8 cellular contexts compared by ENCODE assay signal in genomic region chr2:121897335-121897970, GRCh38.
DNase-seq lines count a peak whose midpoint lies in the region; ATAC-seq, FAIRE-seq and TF ChIP-seq lines count a peak whose summit lies in the region.

No MANE protein-coding gene starts in this region.

- no peak overlapping the region for H3K4me3 Mint-ChIP-seq in activated CD4-positive, alpha-beta T cell treated with anti-CD3 and anti-CD28 coated beads for 36 hours
- no peak overlapping the region for H3K4me3 Mint-ChIP-seq in naive thymus-derived CD8-positive, alpha-beta T cell

- peak; percentile 82 for TF ChIP-seq CTCF in OCI-LY7 (conservative IDR thresholded peaks at IDR 0.05; ENCODE audit: low read length)
- peak; percentile 55 for TF ChIP-seq CTCF in foreskin keratinocyte (conservative IDR thresholded peaks at IDR 0.05)
- no peak for TF ChIP-seq CTCF in kidney (IDR thresholded peaks at IDR 0.05; ENCODE audit: borderline replicate concordance, extremely low read depth, insufficient read depth)

- DNase-seq in activated CD4-positive, alpha-beta T cell treated with anti-CD3 and anti-CD28 coated beads for 36 hours, result peak; percentile 56
- DNase-seq in activated CD4-positive, alpha-beta T cell treated with anti-CD3 and anti-CD28 coated beads, Interleukin-2, amount 50 U/mL, for 1 hour, result no peak
- DNase-seq in OCI-LY7 (ENCODE audit: low spot score) (peak; percentile 56), foreskin keratinocyte (no peak), kidney (no peak)
- no peak for DNase-seq in naive thymus-derived CD8-positive, alpha-beta T cell

- H3K27ac ChIP-seq in OCI-LY7 (ENCODE audit: low read depth, low read length, poor library complexity, severe bottlenecking), result no peak overlapping the region
- H3K27ac ChIP-seq in foreskin keratinocyte, result no peak overlapping the region
- no peak overlapping the region for H3K27ac ChIP-seq in kidney (ENCODE audit: low read depth in 2 of 2, low read length in 2 of 2)

- no peaks in the 10 kb centered on the region for H3K27me3 Mint-ChIP-seq in activated CD4-positive, alpha-beta T cell treated with anti-CD3 and anti-CD28 coated beads for 36 hours
- peaks cover 0 to 9% (median 0%) of the 10 kb centered on the region in 5 donors for H3K27me3 Mint-ChIP-seq in naive thymus-derived CD8-positive, alpha-beta T cell

- CTCF ChIA-PET in activated CD4-positive, alpha-beta T cell treated with anti-CD3 and anti-CD28 coated beads for 36 hours (lab: Charles Lee), result interaction anchor here (0.5 to 1.0 kb wide), 6 partner anchors 8 to 466 kb away, joined by 3 to 4 read pairs (median 3); no protein-coding TSS in a partner anchor
- CTCF ChIA-PET in OCI-LY7 (lab: Charles Lee; ENCODE audit: unreplicated experiment), result interaction anchor here (0.6 to 1.0 kb wide), 6 partner anchors 11 to 125 kb away, joined by 3 to 4 read pairs (median 3); no protein-coding TSS in a partner anchor

- no peaks in the 10 kb centered on the region for H3K27me3 ChIP-seq in foreskin keratinocyte

- intact Hi-C loops in activated CD4-positive, alpha-beta T cell treated with anti-CD3 and anti-CD28 coated beads for 36 hours (cut with DNase I, micrococcal nuclease), result no loop called here
- intact Hi-C loops in OCI-LY7 (cut with micrococcal nuclease; ENCODE audit: unreplicated experiment), result loop anchor here (1.0 to 5.0 kb wide), 3 partner anchors 75 to 160 kb away; partner anchors contain the start of gene NIFK
- intact Hi-C loops in kidney (cut with DNase I), result no loop called here

- H4K20me1 ChIP-seq in OCI-LY7 (ENCODE audit: insufficient read depth, low read length), result no peaks in the 10 kb centered on the region

- FAIRE-seq in kidney (lab: Jason Lieb, UNC), result no peak

- BruUV-seq in OCI-LY7 (replicated peaks; lab: Mats Ljungman, UMichigan), result no TSS peak

- no peaks in the 10 kb centered on the region for H3K9me3 Mint-ChIP-seq in activated CD4-positive, alpha-beta T cell treated with anti-CD3 and anti-CD28 coated beads for 36 hours (ENCODE audit: low read depth)
- H3K9me3 Mint-ChIP-seq in naive thymus-derived CD8-positive, alpha-beta T cell, result no peaks in the 10 kb centered on the region

- ATAC-seq in activated CD4-positive, alpha-beta T cell treated with anti-CD3 and anti-CD28 coated beads for 36 hours, result peak; percentile 79
- ATAC-seq in GM19463 (IDR thresholded peaks at IDR 0.05; ENCODE audit: unreplicated experiment) (peak; percentile 64), HG03460 (IDR thresholded peaks at IDR 0.05; ENCODE audit: unreplicated experiment) (peak; percentile 80), foreskin keratinocyte (peak; percentile 66)
- no peak for ATAC-seq in naive thymus-derived CD8-positive, alpha-beta T cell

- H3K36me3 ChIP-seq in OCI-LY7 (ENCODE audit: insufficient read depth, low read length) (no peaks in the 10 kb centered on the region), kidney (ENCODE audit: control insufficient read depth in 1 of 2, insufficient read depth in 2 of 2, low read length in 2 of 2) (no peaks in the 10 kb centered on the region)

- H3K4me2 ChIP-seq in OCI-LY7 (ENCODE audit: low read length), result no peak overlapping the region

- H3K36me3 Mint-ChIP-seq in activated CD4-positive, alpha-beta T cell treated with anti-CD3 and anti-CD28 coated beads for 36 hours (ENCODE audit: low read depth), result no peaks in the 10 kb centered on the region
- H3K36me3 Mint-ChIP-seq in naive thymus-derived CD8-positive, alpha-beta T cell, result no peaks in the 10 kb centered on the region

- H3K79me2 ChIP-seq in OCI-LY7 (ENCODE audit: insufficient read depth, low read depth, low read length), result no peaks in the 10 kb centered on the region

- peak overlapping the region; percentile 76 for H2AFZ ChIP-seq in OCI-LY7 (ENCODE audit: low read length)

- POLR2A ChIA-PET in activated CD4-positive, alpha-beta T cell treated with anti-CD3 and anti-CD28 coated beads for 36 hours (lab: Charles Lee), result interaction anchor here (0.5 kb wide), 1 partner anchor 9 kb away, joined by 3 read pairs; no protein-coding TSS in a partner anchor
- POLR2A ChIA-PET in OCI-LY7 (lab: Charles Lee), result interaction anchor here (0.5 to 1.1 kb wide), 4 partner anchors 49 to 170 kb away, joined by 3 to 4 read pairs (median 4); no protein-coding TSS in a partner anchor
- POLR2A ChIA-PET in naive thymus-derived CD8-positive, alpha-beta T cell (lab: Charles Lee), result no interaction called here

- H3K9ac ChIP-seq in kidney (ENCODE audit: low read length in 2 of 2), result no peak overlapping the region

- H3K4me3 ChIP-seq in OCI-LY7 (ENCODE audit: low read depth, low read length, poor library complexity, severe bottlenecking) (no peak overlapping the region), kidney (ENCODE audit: low read length in 2 of 2) (no peak overlapping the region)

- H3K4me1 Mint-ChIP-seq in activated CD4-positive, alpha-beta T cell treated with anti-CD3 and anti-CD28 coated beads for 36 hours, result no peaks in the 10 kb centered on the region
- H3K4me1 Mint-ChIP-seq in naive thymus-derived CD8-positive, alpha-beta T cell, result no peaks in the 10 kb centered on the region

- H3K9me2 ChIP-seq in OCI-LY7 (ENCODE audit: insufficient read depth, low read length), result no peaks in the 10 kb centered on the region

- H3K4me1 ChIP-seq in OCI-LY7 (ENCODE audit: insufficient read depth, low read length, poor library complexity, severe bottlenecking), result no peaks in the 10 kb centered on the region
- H3K4me1 ChIP-seq in foreskin keratinocyte, result no peaks in the 10 kb centered on the region
- no peaks in the 10 kb centered on the region for H3K4me1 ChIP-seq in kidney (ENCODE audit: control insufficient read depth in 1 of 2, insufficient read depth in 1 of 2, low read depth in 1 of 2, low read length in 2 of 2)

- H3K27ac Mint-ChIP-seq in activated CD4-positive, alpha-beta T cell treated with anti-CD3 and anti-CD28 coated beads for 36 hours, result no peak overlapping the region
- peak overlapping the region in 1 of 10 donors; percentile 13 for H3K27ac Mint-ChIP-seq in naive thymus-derived CD8-positive, alpha-beta T cell

- H3K9me3 ChIP-seq in OCI-LY7 (ENCODE audit: low read length), result no peaks in the 10 kb centered on the region
- H3K9me3 ChIP-seq in kidney (ENCODE audit: control insufficient read depth in 1 of 2, low read length in 2 of 2), result no peaks in the 10 kb centered on the region

Comparison
In these comparisons a context has a peak if more than half of its experiments do, and no peak if none do; other contexts are left out.
1. DNase-seq: peak in activated CD4-positive, alpha-beta T cell treated with anti-CD3 and anti-CD28 coated beads for 36 hours (single experiment) and OCI-LY7 (single experiment); none in activated CD4-positive, alpha-beta T cell treated with anti-CD3 and anti-CD28 coated beads, Interleukin-2, amount 50 U/mL, for 1 hour (single experiment), foreskin keratinocyte (0 of 2), kidney (single experiment) and naive thymus-derived CD8-positive, alpha-beta T cell (0 of 10).
2. ATAC-seq: peak in activated CD4-positive, alpha-beta T cell treated with anti-CD3 and anti-CD28 coated beads for 36 hours (single experiment), GM19463 (single experiment), HG03460 (single experiment) and foreskin keratinocyte (single experiment); none in naive thymus-derived CD8-positive, alpha-beta T cell (0 of 2).